23 cellular contexts compared by ENCODE assay signal in the genomic region with DNA sequence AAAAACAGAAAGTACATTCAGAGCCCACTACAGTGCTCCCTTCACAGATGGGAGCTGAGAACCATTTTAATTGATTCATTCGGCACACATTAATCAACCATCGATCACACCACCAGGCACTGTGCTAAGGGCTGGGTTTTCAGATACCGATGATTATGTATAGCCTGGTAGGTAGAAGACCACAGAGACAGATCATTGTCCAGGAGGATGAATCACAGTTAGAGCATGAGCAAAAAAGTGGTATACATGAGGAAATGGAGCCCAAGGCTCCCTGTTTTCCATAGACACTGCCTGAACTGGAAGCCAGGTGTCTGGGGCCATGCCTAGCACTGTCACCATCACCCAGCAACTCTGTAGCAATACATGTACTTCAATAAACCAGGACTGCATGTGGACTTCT. TPM values are rescaled to one million over a fixed set of nuclear protein-coding genes. Genes with fewer than 3 reads are reported as not detected.
DNase-seq lines count a peak whose midpoint lies in the region; ATAC-seq, FAIRE-seq and TF ChIP-seq lines count a peak whose summit lies in the region.
"Had no signal": no experiment of that assay in that cellular context is flagged by ENCODE, and none has a peak within 500 bp of the region (broad histone marks: within the 10 kb centered on the region; RNA-seq: fewer than 3 reads in every experiment).

No MANE protein-coding gene starts in this region.

- H3K79me2 ChIP-seq in keratinocyte (ENCODE audit: control insufficient read depth, insufficient read depth, low read length): no peaks in the 10 kb centered on the region

- peak; percentile 70 for DNase-seq in ELR (ENCODE audit: low read depth)
- peak; percentile 15 for DNase-seq in NCI-H69 (lab: John Stamatoyannopoulos, UW)
- DNase-seq in keratinocyte (ENCODE audit: low read depth, low spot score): no peak
- DNase-seq in activated CD8-positive, alpha-beta T cell treated with anti-CD3 and anti-CD28 coated beads for 36 hours: no peak
- DNase-seq in NCI-H2081 treated with DMSO at 0.1 percent for 48 hours (lab: John Stamatoyannopoulos, UW): no peak
- DNase-seq: Calu3; CD4-positive, alpha-beta T cell; EL; MG63; NCI-H1048; NCI-H1436 treated with DMSO at 0.1 percent for 48 hours; NCI-H2029; NCI-H2171; NCI-H446 treated with DMSO at 0.1 percent for 48 hours; RPMI8226; SHP77 treated with DMSO at 0.1 percent for 48 hours had no signal

- no peaks in the 10 kb centered on the region for H3K9me3 ChIP-seq in keratinocyte (ENCODE audit: control insufficient read depth, low read depth, low read length)
- H3K9me3 ChIP-seq: MG63 had no signal

- H3K27ac ChIP-seq in keratinocyte (ENCODE audit: control insufficient read depth, insufficient read depth, low read length): no peak overlapping the region

- H2AFZ ChIP-seq in keratinocyte (ENCODE audit: control insufficient read depth, low read length): no peak overlapping the region

- no peaks in the 10 kb centered on the region for H3K36me3 Mint-ChIP-seq in activated T-helper 17 cell treated with anti-CD3 and anti-CD28 coated beads, Interleukin-2, amount 50 U/mL, for 72 hours (ENCODE audit: low read depth)
- H3K36me3 Mint-ChIP-seq in activated CD8-positive, alpha-beta T cell treated with anti-CD3 and anti-CD28 coated beads for 36 hours (ENCODE audit: low read depth): no peaks in the 10 kb centered on the region

- peak; percentile 35 for ATAC-seq in activated T-helper 17 cell treated with anti-CD3 and anti-CD28 coated beads, Interleukin-2, amount 50 U/mL, for 72 hours (replicated peaks)
- ATAC-seq in GM18519 (IDR thresholded peaks at IDR 0.05; ENCODE audit: low FRiP score, unreplicated experiment): no peak
- ATAC-seq in activated CD8-positive, alpha-beta T cell treated with anti-CD3 and anti-CD28 coated beads for 36 hours: no peak
- no peak for ATAC-seq in GM18505 (IDR thresholded peaks at IDR 0.05; ENCODE audit: unreplicated experiment)

- CTCF ChIA-PET in activated CD8-positive, alpha-beta T cell treated with anti-CD3 and anti-CD28 coated beads for 36 hours (lab: Charles Lee): no interaction called here

- H3K27ac Mint-ChIP-seq in activated T-helper 17 cell treated with anti-CD3 and anti-CD28 coated beads, Interleukin-2, amount 50 U/mL, for 72 hours: no peak overlapping the region
- H3K27ac Mint-ChIP-seq in activated CD8-positive, alpha-beta T cell treated with anti-CD3 and anti-CD28 coated beads for 36 hours: no peak overlapping the region
- H3K27ac Mint-ChIP-seq: CD4-positive, alpha-beta T cell had no signal

- FAIRE-seq in keratinocyte (lab: Jason Lieb, UNC): peak; percentile 36
- FAIRE-seq: A204.1, GM12891, GM18507, H54 had no signal

- peaks cover 5% of the 10 kb centered on the region for H3K4me1 Mint-ChIP-seq in activated T-helper 17 cell treated with anti-CD3 and anti-CD28 coated beads, Interleukin-2, amount 50 U/mL, for 72 hours
- H3K4me1 Mint-ChIP-seq in activated CD8-positive, alpha-beta T cell treated with anti-CD3 and anti-CD28 coated beads for 36 hours (ENCODE audit: low read depth): no peaks in the 10 kb centered on the region

- dilution Hi-C loops in keratinocyte (cut with MboI; ENCODE audit: extremely low pct_ligation_motif_present, low sequenced_read_pairs): no loop called here

- H3K36me3 ChIP-seq in keratinocyte (ENCODE audit: control insufficient read depth in 2 of 2, extremely low read depth in 1 of 2, insufficient read depth in 2 of 2, low read length in 2 of 2): no peaks in the 10 kb centered on the region
- H3K36me3 ChIP-seq: MG63 had no signal

- no peak overlapping the region for H3K4me3 Mint-ChIP-seq in activated T-helper 17 cell treated with anti-CD3 and anti-CD28 coated beads, Interleukin-2, amount 50 U/mL, for 72 hours
- H3K4me3 Mint-ChIP-seq in activated CD8-positive, alpha-beta T cell treated with anti-CD3 and anti-CD28 coated beads for 36 hours: no peak overlapping the region
- H3K4me3 Mint-ChIP-seq: CD4-positive, alpha-beta T cell had no signal

- H3K27me3 Mint-ChIP-seq in activated T-helper 17 cell treated with anti-CD3 and anti-CD28 coated beads, Interleukin-2, amount 50 U/mL, for 72 hours: no peaks in the 10 kb centered on the region
- H3K27me3 Mint-ChIP-seq in activated CD8-positive, alpha-beta T cell treated with anti-CD3 and anti-CD28 coated beads for 36 hours: peaks cover 7% of the 10 kb centered on the region
- H3K27me3 Mint-ChIP-seq: CD4-positive, alpha-beta T cell had no signal

- POLR2A ChIA-PET in activated CD8-positive, alpha-beta T cell treated with anti-CD3 and anti-CD28 coated beads for 36 hours (lab: Charles Lee): no interaction called here

- H3K4me2 ChIP-seq in keratinocyte (ENCODE audit: control insufficient read depth, extremely low read depth, insufficient read depth, low read depth, low read length): no peak overlapping the region

- H3K27me3 ChIP-seq in keratinocyte (ENCODE audit: control insufficient read depth, extremely low read depth, insufficient read depth, low read length): no peaks in the 10 kb centered on the region
- H3K27me3 ChIP-seq: MG63 had no signal

- no peak for TF ChIP-seq POLR2A in GM18505 (IDR thresholded peaks at IDR 0.05; ENCODE audit: borderline replicate concordance, extremely low read depth, insufficient read depth, insufficient read length)

- H3K4me1 ChIP-seq in keratinocyte (ENCODE audit: control insufficient read depth, extremely low read depth, insufficient read depth, low read length): no peaks in the 10 kb centered on the region

- H3K9me3 Mint-ChIP-seq in activated T-helper 17 cell treated with anti-CD3 and anti-CD28 coated beads, Interleukin-2, amount 50 U/mL, for 72 hours: no peaks in the 10 kb centered on the region
- no peaks in the 10 kb centered on the region for H3K9me3 Mint-ChIP-seq in activated CD8-positive, alpha-beta T cell treated with anti-CD3 and anti-CD28 coated beads for 36 hours
- H3K9me3 Mint-ChIP-seq: CD4-positive, alpha-beta T cell had no signal

- H3K9ac ChIP-seq in keratinocyte (ENCODE audit: control insufficient read depth, extremely low read depth, insufficient read depth, low read length): no peak overlapping the region

- intact Hi-C loops in activated CD8-positive, alpha-beta T cell treated with anti-CD3 and anti-CD28 coated beads for 36 hours (cut with micrococcal nuclease): no loop called here

- no peak overlapping the region for H3K4me3 ChIP-seq in keratinocyte (ENCODE audit: control insufficient read depth in 2 of 3, extremely low read depth in 1 of 3, insufficient read depth in 2 of 3, low read depth in 1 of 3, low read length in 3 of 3)
- H3K4me3 ChIP-seq: MG63 had no signal

- TF ChIP-seq CTCF in keratinocyte (optimal IDR thresholded peaks at IDR 0.05 in 1 of 3, IDR thresholded peaks at IDR 0.05 in 1 of 3, conservative IDR thresholded peaks at IDR 0.05 in 1 of 3; ENCODE audit: extremely low read depth in 1 of 3, insufficient read depth in 2 of 3, low read length in 3 of 3): no peak
- no peak for TF ChIP-seq CTCF in activated CD8-positive, alpha-beta T cell treated with anti-CD3 and anti-CD28 coated beads for 36 hours (IDR thresholded peaks at IDR 0.05)

- no peaks in the 10 kb centered on the region for H3K9me1 ChIP-seq in keratinocyte (ENCODE audit: control insufficient read depth, extremely low read depth, insufficient read depth, low read length)

- no peaks in the 10 kb centered on the region for H4K20me1 ChIP-seq in keratinocyte (ENCODE audit: control insufficient read depth, extremely low read depth, insufficient read depth, low read length)

RNA-seq across cellular contexts. Expression of a gene that starts 9.0 kb away (rescaled TPM):
- total RNA-seq in activated T-helper 17 cell treated with anti-CD3 and anti-CD28 coated beads, Interleukin-2, amount 50 U/mL, for 72 hours: 100 to 1,000 TPM; 138 to 149 TPM
- 3.9 to 8.6 TPM (median 6.7 TPM) in 3 replicates for polyA plus RNA-seq in keratinocyte
- polyA plus RNA-seq in keratinocyte (2011; ENCODE audit: low read depth): 96.8 TPM
- polyA plus RNA-seq in keratinocyte (2011; cell fraction: cytosol; rRNA removed): 2.4 and 4.8 TPM in 2 replicates
- polyA plus RNA-seq in keratinocyte (2011; cell fraction: nucleus; rRNA removed): 17.2 and 19.4 TPM in 2 replicates
- 6.1 and 46.3 TPM in 2 replicates for polyA plus RNA-seq in keratinocyte (2012; ENCODE audit: low replicate concordance)
- polyA minus RNA-seq in keratinocyte: 12.4 to 14.6 TPM (median 13.3 TPM) in 3 replicates
- polyA minus RNA-seq in keratinocyte (2011; cell fraction: cytosol; rRNA and poly(A)+ RNA removed): 3.3 TPM
- polyA minus RNA-seq in keratinocyte (2011; cell fraction: nucleus; rRNA and poly(A)+ RNA removed): 19.2 and 37.1 TPM in 2 replicates
- total RNA-seq in activated CD8-positive, alpha-beta T cell treated with anti-CD3 and anti-CD28 coated beads for 36 hours: 10 to 100 TPM; 24.6 to 24.7 TPM

Comparison
In these comparisons a context has a peak if more than half of its experiments do, and no peak if none do; other contexts are left out.
1. DNase-seq: peak in ELR (single experiment) and NCI-H69 (single experiment); none in keratinocyte (single experiment), activated CD8-positive, alpha-beta T cell treated with anti-CD3 and anti-CD28 coated beads for 36 hours (single experiment) and NCI-H2081 treated with DMSO at 0.1 percent for 48 hours (single experiment).
2. RNA of a gene that starts 9.0 kb away (total RNA-seq): 138 to 149 TPM in activated T-helper 17 cell treated with anti-CD3 and anti-CD28 coated beads, Interleukin-2, amount 50 U/mL, for 72 hours; 24.6 to 24.7 TPM in activated CD8-positive, alpha-beta T cell treated with anti-CD3 and anti-CD28 coated beads for 36 hours; every median in the first group is over 4 times any median in the second.